ENCODE assay signal across 8 cellular contexts in the genomic region with DNA sequence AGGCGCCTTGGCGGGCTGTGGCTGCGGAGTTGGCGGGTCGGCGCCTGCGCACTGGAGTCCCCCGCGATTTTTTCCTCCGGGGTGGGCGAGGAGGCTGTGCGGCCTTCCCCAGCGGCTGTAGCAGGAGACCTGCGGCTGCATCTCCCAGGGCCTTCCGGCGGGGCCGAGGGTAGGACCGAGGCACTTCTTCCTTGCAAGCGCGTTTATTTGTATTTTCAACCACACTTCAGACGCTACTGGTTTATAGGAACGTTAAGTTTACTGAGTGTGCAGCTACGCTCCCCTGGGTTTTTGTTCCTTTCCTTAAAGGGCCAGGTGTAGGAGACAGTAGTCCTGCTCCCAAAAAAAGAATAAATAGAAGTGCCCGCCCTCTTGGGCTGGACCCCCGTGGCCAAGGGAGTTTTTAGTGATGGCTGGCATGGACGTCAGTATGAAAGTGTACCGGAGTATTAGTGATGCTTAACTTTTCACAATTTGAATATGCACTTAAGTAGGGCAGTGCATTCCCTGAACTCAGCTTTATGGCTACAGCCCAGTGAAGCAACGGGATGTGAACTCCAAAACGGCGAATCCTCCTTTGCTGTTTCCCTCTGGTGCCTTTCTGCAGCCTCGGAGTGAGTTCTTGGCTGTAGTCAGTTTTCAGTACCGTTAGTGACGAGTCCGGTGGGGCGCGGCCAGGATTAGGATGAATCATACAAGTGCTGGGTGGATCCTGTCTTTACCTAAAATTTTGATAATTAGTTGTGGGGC. TPM values are rescaled to one million over a fixed set of nuclear protein-coding genes. Genes with fewer than 3 reads are reported as not detected.
DNase-seq lines count a peak whose midpoint lies in the region; ATAC-seq and TF ChIP-seq lines count a peak whose summit lies in the region.

No MANE protein-coding gene starts in this region.

- in situ Hi-C loops in KBM-7 (cut with MboI; ENCODE audit: low pct_unique_long_range_greater_than_20kb, low sequenced_read_pairs), result no loop called here

- WGBS in thymus, result under 1% methylated on average over 36 of the region's 36 CpGs

- H3K27ac ChIP-seq in osteoblast (ENCODE audit: low read depth, low read length) (peak overlapping the region; percentile 84), thymus (ENCODE audit: low read depth) (peak overlapping the region; percentile 94)

- peak overlapping the region; percentile 95 for H2AFZ ChIP-seq in osteoblast (ENCODE audit: low read length)

- intact Hi-C loops in head of caudate nucleus (cut with DNase I), result loop anchor here (2.0 kb wide), 1 partner anchor 19 kb away; the partner anchor contains the start of gene MTRF1L

- no peak for TF ChIP-seq CTCF in osteoblast (IDR thresholded peaks at IDR 0.05; ENCODE audit: extremely low read depth, low read depth, low read length)

- peaks cover 68% of the 10 kb centered on the region for H3K79me2 ChIP-seq in osteoblast (ENCODE audit: insufficient read depth, low read length)

- peaks cover 3% of the 10 kb centered on the region for H3K36me3 ChIP-seq in osteoblast (ENCODE audit: insufficient read depth, low read length)
- H3K36me3 ChIP-seq in thymus (ENCODE audit: control insufficient read depth, insufficient read depth), result peaks cover 3% of the 10 kb centered on the region

- H4K20me1 ChIP-seq in osteoblast (ENCODE audit: insufficient read depth, low read length), result peaks cover 9% of the 10 kb centered on the region

- no peaks in the 10 kb centered on the region for H3K9me3 Mint-ChIP-seq in activated naive CD8-positive, alpha-beta T cell (ENCODE audit: low read depth)

- peak overlapping the region; percentile 98 for H3K4me3 Mint-ChIP-seq in activated naive CD8-positive, alpha-beta T cell

- H3K4me1 ChIP-seq in osteoblast (ENCODE audit: insufficient read depth, low read length) (peaks cover 30% of the 10 kb centered on the region), thymus (ENCODE audit: control insufficient read depth, insufficient read depth, low read length) (peaks cover 16% of the 10 kb centered on the region)

- no peaks in the 10 kb centered on the region for H3K27me3 Mint-ChIP-seq in activated naive CD8-positive, alpha-beta T cell

- H3K36me3 Mint-ChIP-seq in activated naive CD8-positive, alpha-beta T cell, result no peaks in the 10 kb centered on the region

- H3K27me3 ChIP-seq in osteoblast (ENCODE audit: insufficient read depth, low read length) (no peaks in the 10 kb centered on the region), thymus (ENCODE audit: control insufficient read depth, insufficient read depth) (no peaks in the 10 kb centered on the region)

- H3K9me3 ChIP-seq in osteoblast (ENCODE audit: low read depth, low read length) (no peaks in the 10 kb centered on the region), thymus (ENCODE audit: control insufficient read depth) (no peaks in the 10 kb centered on the region)

- DNase-seq in DMS79 (lab: John Stamatoyannopoulos, UW) (peak; percentile 94), KBM-7 (peak; percentile 97), SKM-1 (lab: John Stamatoyannopoulos, UW; ENCODE audit: unreplicated experiment) (peak; percentile 95), head of caudate nucleus (peak; percentile 64 to 98 (median 94)), osteoblast (ENCODE audit: insufficient read length, low spot score, missing footprints) (peak; percentile 97)

- H3K27ac Mint-ChIP-seq in activated naive CD8-positive, alpha-beta T cell, result peak overlapping the region; percentile 99

- H3K4me2 ChIP-seq in osteoblast (ENCODE audit: insufficient read depth, low read length), result peak overlapping the region; percentile 98

- ATAC-seq in GM21619 (IDR thresholded peaks at IDR 0.05; ENCODE audit: unreplicated experiment), result peak; percentile 20

- H3K4me1 Mint-ChIP-seq in activated naive CD8-positive, alpha-beta T cell (ENCODE audit: low read depth), result peaks cover 48% of the 10 kb centered on the region

- H3K4me3 ChIP-seq in osteoblast (ENCODE audit: insufficient read depth, low read length), result peak overlapping the region; percentile 94
- H3K4me3 ChIP-seq in thymus (ENCODE audit: low read length), result peak overlapping the region; percentile 87

RNA-seq across cellular contexts. Expression of gene FBXO5, which starts 1.0 kb away (rescaled TPM):
- total RNA-seq in osteoblast, result 6.5 and 8.5 TPM in 2 replicates
- polyA plus RNA-seq in thymus, result 6.4 TPM

RNA-seq across cellular contexts. Expression of gene MTRF1L, which starts 18.7 kb away (rescaled TPM):
- total RNA-seq in osteoblast, result 17.4 and 18.8 TPM in 2 replicates
- 10.0 TPM for polyA plus RNA-seq in thymus

Comparison
In these comparisons a context has a peak if more than half of its experiments do, and no peak if none do; other contexts are left out.
1. Peak in every context shown above with its lines: DNase-seq, ATAC-seq, H3K4me3 ChIP-seq and H3K27ac ChIP-seq.